8 cellular contexts compared by ENCODE assay signal in genomic region chr19:51593969-51594773, GRCh38. TPM values are rescaled to one million over a fixed set of nuclear protein-coding genes. Genes with fewer than 3 reads are reported as not detected.
DNase-seq lines count a peak whose midpoint lies in the region; ATAC-seq and TF ChIP-seq lines count a peak whose summit lies in the region.

No MANE protein-coding gene starts in this region.

- peak overlapping the region; percentile 87 for H4K5ac ChIP-seq in IMR-90 (ENCODE audit: low read depth, low read length)

- peak overlapping the region; percentile 28; the same call in 1 of the 2 replicates for H3K23ac ChIP-seq in IMR-90 (ENCODE audit: low read depth, low read length)

- H3K4me2 ChIP-seq in IMR-90 (ENCODE audit: low read depth, low read length) (peak overlapping the region; percentile 92), PC-3 (ENCODE audit: low read length) (peak overlapping the region; percentile 91)

- 1% methylated on average over 33 of the region's 61 CpGs; no CpG with 5 or more reads in 1 of the 2 experiments for WGBS in IMR-90 (ENCODE audit: extremely low coverage in 2 of 2, insufficient read length in 1 of 2), 2 experiments

- H2AK9ac ChIP-seq in IMR-90 (replicated peaks; ENCODE audit: low read depth, low read length, poor library complexity) = peak overlapping the region; percentile 84

- H2AK5ac ChIP-seq in IMR-90 (ENCODE audit: low read depth, low read length) = no peak overlapping the region

- H3K9me3 Mint-ChIP-seq in activated T-cell treated with anti-CD3 and anti-CD28 coated beads, Interleukin-2, amount 50 U/mL, for 24 hours = peaks cover 19% of the 10 kb centered on the region

- peak overlapping the region; percentile 87 for H3K27ac Mint-ChIP-seq in activated T-cell treated with anti-CD3 and anti-CD28 coated beads, Interleukin-2, amount 50 U/mL, for 24 hours

- H2BK20ac ChIP-seq in IMR-90 (ENCODE audit: low read depth, low read length) = no peak overlapping the region

- intact Hi-C loops in IMR-90 (cut with micrococcal nuclease) = loop anchor here (1.0 to 5.0 kb wide), 3 partner anchors 23 to 487 kb away; partner anchors contain the start of genes CTU1 and ZNF175
- intact Hi-C loops in PC-3 (cut with micrococcal nuclease) = loop anchor here (1.0 kb wide), 1 partner anchor 23 kb away; the partner anchor contains the start of gene ZNF175

- H3K18ac ChIP-seq in IMR-90 (ENCODE audit: low read depth, low read length) = no peak overlapping the region

- no peak for TF ChIP-seq RAD21 in IMR-90 (IDR thresholded peaks at IDR 0.05; ENCODE audit: low read length)

- H3K4ac ChIP-seq in IMR-90 (ENCODE audit: low read depth, low read length) = peak overlapping the region; percentile 67

- H4K91ac ChIP-seq in IMR-90 (ENCODE audit: insufficient read depth, low read depth, low read length) = peak overlapping the region; percentile 35; the same call in 1 of the 2 replicates

- H3K4me1 ChIP-seq in IMR-90 (ENCODE audit: control insufficient read depth, insufficient read depth, low read length) (peaks cover 3% of the 10 kb centered on the region; the same call in 1 of the 2 replicates), PC-3 (ENCODE audit: insufficient read depth, low read length) (peaks cover 14% of the 10 kb centered on the region)

- H3K4me3 ChIP-seq in IMR-90 (ENCODE audit: insufficient read depth, low read depth, low read length) (peak overlapping the region; percentile 66), PC-3 (ENCODE audit: low read length) (peak overlapping the region; percentile 76)

- peak overlapping the region; percentile 84 for H3K4me3 Mint-ChIP-seq in activated T-cell treated with anti-CD3 and anti-CD28 coated beads, Interleukin-2, amount 50 U/mL, for 24 hours

- H3K27ac ChIP-seq in IMR-90 (ENCODE audit: insufficient read depth, low read length) = peak overlapping the region; percentile 48
- H3K27ac ChIP-seq in PC-3 (ENCODE audit: low read length) = no peak overlapping the region; the same call in 1 of the 2 replicates

- H3K9ac ChIP-seq in IMR-90 (ENCODE audit: low read depth, low read length) (peak overlapping the region; percentile 61), PC-3 (ENCODE audit: low read length) (peak overlapping the region; percentile 47)

- H3K27me3 ChIP-seq in IMR-90 (ENCODE audit: control insufficient read depth, insufficient read depth, low read length) (no peaks in the 10 kb centered on the region), PC-3 (ENCODE audit: low read length) (no peaks in the 10 kb centered on the region)

- H3K27me3 Mint-ChIP-seq in activated T-cell treated with anti-CD3 and anti-CD28 coated beads, Interleukin-2, amount 50 U/mL, for 24 hours = peaks cover 18% of the 10 kb centered on the region

- peak; percentile 97 for ATAC-seq in GM21529 (IDR thresholded peaks at IDR 0.05; ENCODE audit: unreplicated experiment)
- ATAC-seq in IMR-90 (ENCODE audit: low read depth) = peak; percentile 100
- ATAC-seq in PC-3 = peak; percentile 99

- H4K8ac ChIP-seq in IMR-90 (ENCODE audit: low read depth in 2 of 2, low read length in 2 of 2) = peak overlapping the region; percentile 78 to 89; a peak in 3 of 4 replicates

- H3K9me1 ChIP-seq in IMR-90 (ENCODE audit: insufficient read depth, low read length) = peaks cover 6% of the 10 kb centered on the region

- peaks cover 13% of the 10 kb centered on the region for H3K36me3 Mint-ChIP-seq in activated T-cell treated with anti-CD3 and anti-CD28 coated beads, Interleukin-2, amount 50 U/mL, for 24 hours (ENCODE audit: low read depth)

- DNase-seq in D341Med (ENCODE audit: low spot score) = peak; percentile 98
- DNase-seq in IMR-90 = peak; percentile 97
- peak; percentile 99 for DNase-seq in PC-3
- DNase-seq in activated T-cell treated with anti-CD3 and anti-CD28 coated beads, Interleukin-2, amount 50 U/mL, for 24 hours = peak; percentile 96
- peak; percentile 98 for DNase-seq in erythroblast (lab: John Stamatoyannopoulos, UW)
- DNase-seq in mucosa of gallbladder (ENCODE audit: low spot score) = peak; percentile 99
- peak; percentile 97 for DNase-seq in stimulated activated CD8-positive, alpha-beta memory T cell treated with anti-CD3 and anti-CD28 coated beads, Interleukin-4, amount 100 ng/mL, for 24 hours (ENCODE audit: low read depth)

- BruUV-seq in IMR-90 (replicated peaks; lab: Mats Ljungman, UMichigan) (no TSS peak), PC-3 (replicated peaks; lab: Mats Ljungman, UMichigan) (no TSS peak)

- no peak for TF ChIP-seq POLR2A in IMR-90 (IDR thresholded peaks at IDR 0.05; ENCODE audit: low read depth, low read length)
- peak; percentile 14 for TF ChIP-seq POLR2A in erythroblast (IDR thresholded peaks at IDR 0.05; ENCODE audit: low read length)

- peaks cover 0 to 4% of the 10 kb centered on the region in 2 experiments; a peak in 1 of 4 replicates for H3K79me1 ChIP-seq in IMR-90 (ENCODE audit: low read depth in 1 of 2, low read length in 2 of 2)

- H2AFZ ChIP-seq in IMR-90 (replicated peaks; ENCODE audit: low read length, poor library complexity) (peak overlapping the region; percentile 99), PC-3 (ENCODE audit: low read length) (peak overlapping the region; percentile 97)

- H3K36me3 ChIP-seq in IMR-90 (ENCODE audit: control insufficient read depth, insufficient read depth, low read length) = no peaks in the 10 kb centered on the region
- no peaks in the 10 kb centered on the region for H3K36me3 ChIP-seq in PC-3 (ENCODE audit: low read depth, low read length)

- H3K4me1 Mint-ChIP-seq in activated T-cell treated with anti-CD3 and anti-CD28 coated beads, Interleukin-2, amount 50 U/mL, for 24 hours (ENCODE audit: low read depth) = peaks cover 22% of the 10 kb centered on the region

- H2BK15ac ChIP-seq in IMR-90 (ENCODE audit: low read depth, low read length) = no peak overlapping the region

- peak overlapping the region; percentile 25; the same call in 1 of the 2 replicates for H2BK120ac ChIP-seq in IMR-90 (ENCODE audit: low read depth, low read length)

- peak overlapping the region; percentile 51 for H3K14ac ChIP-seq in IMR-90 (replicated peaks; ENCODE audit: low read depth, low read length)

- CTCF ChIA-PET in IMR-90 (lab: Yijun Ruan, JAX) = no interaction called here
- CTCF ChIA-PET in PC-3 (lab: Charles Lee) = interaction anchor here (0.6 kb wide), 1 partner anchor 23 kb away, joined by 3 read pairs; the partner anchor contains the start of gene ZNF175

- dilution Hi-C loops in IMR-90 (cut with HindIII; ENCODE audit: low sequenced_read_pairs, unreplicated experiment) = no loop called here

- no peaks in the 10 kb centered on the region for H3K9me3 ChIP-seq in IMR-90 (ENCODE audit: control insufficient read depth, insufficient read depth, low read length)
- no peaks in the 10 kb centered on the region for H3K9me3 ChIP-seq in PC-3 (ENCODE audit: low read length)

- no peaks in the 10 kb centered on the region for H3K9me2 ChIP-seq in PC-3 (replicated peaks; ENCODE audit: low read length)

- in situ Hi-C loops in IMR-90 (cut with MboI; ENCODE audit: low sequenced_read_pairs) = no loop called here

- H4K20me1 ChIP-seq in IMR-90 (ENCODE audit: insufficient read depth, low read length) (no peaks in the 10 kb centered on the region), PC-3 (ENCODE audit: low read length) (no peaks in the 10 kb centered on the region)

- TF ChIP-seq CTCF in IMR-90 (conservative IDR thresholded peaks at IDR 0.05; ENCODE audit: low read depth, low read length) (no peak), PC-3 (conservative IDR thresholded peaks at IDR 0.05; ENCODE audit: low read depth, low read length) (no peak)

- POLR2A ChIA-PET in IMR-90 (lab: Charles Lee; ENCODE audit: unreplicated experiment) = interaction anchor here (0.6 kb wide), 2 partner anchors 97 to 606 kb away, joined by 3 to 4 read pairs; no protein-coding TSS in a partner anchor
- POLR2A ChIA-PET in PC-3 (lab: Charles Lee; ENCODE audit: unreplicated experiment) = no interaction called here

- H3K79me2 ChIP-seq in PC-3 (ENCODE audit: low read length) = no peaks in the 10 kb centered on the region

- H3F3A ChIP-seq in PC-3 (ENCODE audit: low read length, unreplicated experiment) = no peaks in the 10 kb centered on the region

- H3K56ac ChIP-seq in IMR-90 (ENCODE audit: extremely low read depth, insufficient read depth, low read length) = no peak overlapping the region

- peak overlapping the region; percentile 32 for H2BK5ac ChIP-seq in IMR-90 (ENCODE audit: low read depth, low read length, poor library complexity, severe bottlenecking)

TF ChIP-seq in IMR-90, 13 proteins besides CTCF, POLR2A, EP300 and RAD21:
- TF ChIP-seq RCOR1 (IDR thresholded peaks at IDR 0.05; ENCODE audit: insufficient replicate concordance, low read length) = no peak
- peak; percentile 62; the same call in 1 of the 2 replicates for TF ChIP-seq MXI1 (IDR thresholded peaks at IDR 0.05; ENCODE audit: borderline replicate concordance, low read depth, low read length)

RNA-seq across cellular contexts. Expression of gene ZNF175, which starts 23.1 kb away (rescaled TPM):
- 6.4 and 8.4 TPM in 2 replicates for total RNA-seq in IMR-90 (2012; rRNA removed)
- 3.3 and 3.6 TPM in 2 replicates for polyA plus RNA-seq in IMR-90 (2012; rRNA removed)
- polyA plus RNA-seq in IMR-90 (2012; cell fraction: cytosol; rRNA removed) = 0.65 and 0.84 TPM in 2 replicates
- polyA plus RNA-seq in IMR-90 (2012; cell fraction: nucleus; rRNA removed; ENCODE audit: low replicate concordance) = 4.6 and 15.9 TPM in 2 replicates
- total RNA-seq in PC-3 (2014; rRNA removed) = 7.5 and 8.5 TPM in 2 replicates
- 9.4 TPM for total RNA-seq in mucosa of gallbladder

RNA-seq across cellular contexts. Expression of gene SIGLEC5, which starts 36.0 kb away (rescaled TPM):
- total RNA-seq in IMR-90 (2012; rRNA removed) (not detected in 2 replicates), PC-3 (2014; rRNA removed) (not detected in 2 replicates), mucosa of gallbladder (1.1 TPM)
- polyA plus RNA-seq in IMR-90 (2012; rRNA removed) = not detected in 2 replicates
- not detected in 2 replicates for polyA plus RNA-seq in IMR-90 (2012; cell fraction: cytosol; rRNA removed)
- not detected in 2 replicates for polyA plus RNA-seq in IMR-90 (2012; cell fraction: nucleus; rRNA removed; ENCODE audit: low replicate concordance)

RNA-seq across cellular contexts. Expression of gene SIGLEC14, which starts 52.5 kb away (rescaled TPM):
- total RNA-seq in IMR-90 (2012; rRNA removed) = not detected in 2 replicates
- not detected in 2 replicates for polyA plus RNA-seq in IMR-90 (2012; rRNA removed)
- polyA plus RNA-seq in IMR-90 (2012; cell fraction: cytosol; rRNA removed) = not detected in 2 replicates
- not detected in 2 replicates for polyA plus RNA-seq in IMR-90 (2012; cell fraction: nucleus; rRNA removed; ENCODE audit: low replicate concordance)
- not detected in 2 replicates for total RNA-seq in PC-3 (2014; rRNA removed)
- 5.9 TPM for total RNA-seq in mucosa of gallbladder
